In genomic region chr3:161348791-161349400, GRCh38 we compare ENCODE assay signal across 16 cellular contexts. TPM values are rescaled to one million over a fixed set of nuclear protein-coding genes. Genes with fewer than 3 reads are reported as not detected.
DNase-seq lines count a peak whose midpoint lies in the region; ATAC-seq and TF ChIP-seq lines count a peak whose summit lies in the region.
"Had no signal": no experiment of that assay in that cellular context is flagged by ENCODE, and none has a peak within 500 bp of the region (broad histone marks: within the 10 kb centered on the region; RNA-seq: fewer than 3 reads in every experiment).

No MANE protein-coding gene starts in this region.

- H4K5ac ChIP-seq in mesendoderm (ENCODE audit: low read length): no peak overlapping the region

- POLR2A ChIA-PET in activated CD4-positive, alpha-beta T cell treated with anti-CD3 and anti-CD28 coated beads for 36 hours (lab: Charles Lee): no interaction called here

- no peak overlapping the region for H3K27ac Mint-ChIP-seq in activated CD4-positive, alpha-beta T cell treated with anti-CD3 and anti-CD28 coated beads for 36 hours
- H3K27ac Mint-ChIP-seq in activated naive CD8-positive, alpha-beta T cell treated with anti-CD3 and anti-CD28 coated beads, Interleukin-2, amount 50 U/mL, for 24 hours: peak overlapping the region; percentile 59
- H3K27ac Mint-ChIP-seq: endodermal cell had no signal

- H3K36me3 ChIP-seq in osteoblast (ENCODE audit: insufficient read depth, low read length): no peaks in the 10 kb centered on the region
- no peaks in the 10 kb centered on the region for H3K36me3 ChIP-seq in mesendoderm (ENCODE audit: control insufficient read depth, insufficient read depth, low read length)
- no peaks in the 10 kb centered on the region for H3K36me3 ChIP-seq in mucosa of descending colon (ENCODE audit: low read depth)
- H3K36me3 ChIP-seq: heart right ventricle, tibial artery had no signal

- TF ChIP-seq CTCF in osteoblast (IDR thresholded peaks at IDR 0.05; ENCODE audit: extremely low read depth, low read depth, low read length) (no peak), mucosa of descending colon (IDR thresholded peaks at IDR 0.05) (no peak)

- H3K56ac ChIP-seq in mesendoderm (ENCODE audit: low read length): no peak overlapping the region

- no peak overlapping the region for H2BK120ac ChIP-seq in mesendoderm (ENCODE audit: low read depth, low read length)

- no peak overlapping the region for H2AFZ ChIP-seq in osteoblast (ENCODE audit: low read length)

- no peaks in the 10 kb centered on the region for H3K36me3 Mint-ChIP-seq in activated CD4-positive, alpha-beta T cell treated with anti-CD3 and anti-CD28 coated beads for 36 hours (ENCODE audit: low read depth)
- H3K36me3 Mint-ChIP-seq in activated naive CD8-positive, alpha-beta T cell treated with anti-CD3 and anti-CD28 coated beads, Interleukin-2, amount 50 U/mL, for 24 hours (ENCODE audit: low read depth): no peaks in the 10 kb centered on the region
- H3K36me3 Mint-ChIP-seq: brain had no signal

- ATAC-seq in activated CD4-positive, alpha-beta T cell treated with anti-CD3 and anti-CD28 coated beads for 36 hours: peak; percentile 25
- peak; percentile 53 for ATAC-seq in HG02759 (IDR thresholded peaks at IDR 0.05; ENCODE audit: unreplicated experiment)
- peak; percentile 29 for ATAC-seq in activated naive CD8-positive, alpha-beta T cell treated with anti-CD3 and anti-CD28 coated beads, Interleukin-2, amount 50 U/mL, for 24 hours
- no peak for ATAC-seq in mucosa of descending colon

- H3K27ac ChIP-seq in osteoblast (ENCODE audit: low read depth, low read length): no peak overlapping the region
- no peak overlapping the region for H3K27ac ChIP-seq in mesendoderm (ENCODE audit: low read depth, low read length)
- H3K27ac ChIP-seq: heart right ventricle, tibial artery had no signal

- peaks cover 17% of the 10 kb centered on the region for H3K4me1 ChIP-seq in osteoblast (ENCODE audit: insufficient read depth, low read length)
- H3K4me1 ChIP-seq in mesendoderm (ENCODE audit: control insufficient read depth, low read depth, low read length): no peaks in the 10 kb centered on the region
- H3K4me1 ChIP-seq in mucosa of descending colon (ENCODE audit: low read depth): no peaks in the 10 kb centered on the region
- H3K4me1 ChIP-seq: tibial artery had no signal

- no peak overlapping the region for H4K8ac ChIP-seq in mesendoderm (ENCODE audit: low read depth, low read length)

- H3K9me3 Mint-ChIP-seq in activated CD4-positive, alpha-beta T cell treated with anti-CD3 and anti-CD28 coated beads for 36 hours (ENCODE audit: low read depth): no peaks in the 10 kb centered on the region
- H3K9me3 Mint-ChIP-seq in activated naive CD8-positive, alpha-beta T cell treated with anti-CD3 and anti-CD28 coated beads, Interleukin-2, amount 50 U/mL, for 24 hours: no peaks in the 10 kb centered on the region
- H3K9me3 Mint-ChIP-seq: brain, endodermal cell had no signal

- DNase-seq in activated CD4-positive, alpha-beta T cell treated with anti-CD3 and anti-CD28 coated beads for 36 hours: no peak
- DNase-seq in activated CD4-positive, alpha-beta T cell treated with anti-CD3 and anti-CD28 coated beads, Interleukin-2, amount 50 U/mL, for 1 hour: no peak
- DNase-seq in activated naive CD8-positive, alpha-beta T cell treated with anti-CD3 and anti-CD28 coated beads, Interleukin-2, amount 50 U/mL, for 24 hours: no peak
- DNase-seq in osteoblast (ENCODE audit: insufficient read length, low spot score, missing footprints): no peak
- DNase-seq in NCI-H2107 (lab: John Stamatoyannopoulos, UW): no peak
- no peak for DNase-seq in mesendoderm
- DNase-seq in mucosa of descending colon: no peak
- DNase-seq: activated CD8-positive, alpha-beta memory T cell treated with anti-CD3 and anti-CD28 coated beads, Interleukin-2, amount 50 U/mL, for 4 hours; endodermal cell; H7; heart right ventricle; NCI-H510A treated with DMSO at 0.1 percent for 48 hours; small intestine; tibial artery had no signal

- no peaks in the 10 kb centered on the region for H3K79me1 ChIP-seq in mesendoderm (ENCODE audit: low read length)

- H3K23ac ChIP-seq in mesendoderm (ENCODE audit: low read length): no peak overlapping the region

- H3K79me2 ChIP-seq in osteoblast (ENCODE audit: insufficient read depth, low read length) (no peaks in the 10 kb centered on the region), mesendoderm (ENCODE audit: control insufficient read depth, insufficient read depth, low read length) (no peaks in the 10 kb centered on the region)

- H3K27me3 ChIP-seq in osteoblast (ENCODE audit: insufficient read depth, low read length) (peaks cover 7% of the 10 kb centered on the region), mesendoderm (ENCODE audit: insufficient read depth, low read length, poor library complexity) (no peaks in the 10 kb centered on the region)
- H3K27me3 ChIP-seq: heart right ventricle, tibial artery had no signal

- H2BK15ac ChIP-seq in mesendoderm (replicated peaks; ENCODE audit: low read depth): no peak overlapping the region

- no peak overlapping the region for H3K9ac ChIP-seq in mesendoderm (ENCODE audit: low read length)

- intact Hi-C loops in activated CD4-positive, alpha-beta T cell treated with anti-CD3 and anti-CD28 coated beads for 36 hours (cut with DNase I, micrococcal nuclease): loop anchor here in 1 of 2 experiments (1.0 to 5.0 kb wide), 2 partner anchors 38 to 127 kb away; partner anchors contain the start of gene NMD3
- intact Hi-C loops in mucosa of descending colon (cut with DNase I, micrococcal nuclease): no loop called here

- no peak overlapping the region for H3K18ac ChIP-seq in mesendoderm (ENCODE audit: low read length)

- no CpG with 5 or more reads among the region's 2 CpGs for WGBS in mesendoderm (ENCODE audit: extremely low coverage, insufficient coverage, low lambda C conversion rate)

- H3K9me3 ChIP-seq in osteoblast (ENCODE audit: low read depth, low read length) (no peaks in the 10 kb centered on the region), mucosa of descending colon (no peaks in the 10 kb centered on the region)
- H3K9me3 ChIP-seq: heart right ventricle, tibial artery had no signal

- H3K4me3 ChIP-seq in osteoblast (ENCODE audit: insufficient read depth, low read length) (no peak overlapping the region), mesendoderm (ENCODE audit: low read length) (no peak overlapping the region), mucosa of descending colon (no peak overlapping the region)
- H3K4me3 ChIP-seq: heart right ventricle, tibial artery had no signal

- H3K4me3 Mint-ChIP-seq in activated CD4-positive, alpha-beta T cell treated with anti-CD3 and anti-CD28 coated beads for 36 hours: no peak overlapping the region
- no peak overlapping the region for H3K4me3 Mint-ChIP-seq in activated naive CD8-positive, alpha-beta T cell treated with anti-CD3 and anti-CD28 coated beads, Interleukin-2, amount 50 U/mL, for 24 hours
- H3K4me3 Mint-ChIP-seq: brain, endodermal cell had no signal

- H3K4ac ChIP-seq in mesendoderm (ENCODE audit: low read depth, low read length): no peak overlapping the region

- peaks cover 28% of the 10 kb centered on the region for H3K4me1 Mint-ChIP-seq in activated CD4-positive, alpha-beta T cell treated with anti-CD3 and anti-CD28 coated beads for 36 hours
- H3K4me1 Mint-ChIP-seq in activated naive CD8-positive, alpha-beta T cell treated with anti-CD3 and anti-CD28 coated beads, Interleukin-2, amount 50 U/mL, for 24 hours: peaks cover 32% of the 10 kb centered on the region
- H3K4me1 Mint-ChIP-seq: endodermal cell had no signal

- peak overlapping the region; percentile 10 for H3K4me2 ChIP-seq in osteoblast (ENCODE audit: insufficient read depth, low read length)
- no peak overlapping the region for H3K4me2 ChIP-seq in mesendoderm (ENCODE audit: low read length)

- no peaks in the 10 kb centered on the region for H4K20me1 ChIP-seq in osteoblast (ENCODE audit: insufficient read depth, low read length)

- CTCF ChIA-PET in activated CD4-positive, alpha-beta T cell treated with anti-CD3 and anti-CD28 coated beads for 36 hours (lab: Charles Lee): interaction anchor here (1.6 kb wide), 1 partner anchor 22 kb away, joined by 5 read pairs; the partner anchor contains the start of gene SPTSSB

- H3K27me3 Mint-ChIP-seq in activated CD4-positive, alpha-beta T cell treated with anti-CD3 and anti-CD28 coated beads for 36 hours: peaks cover 8% of the 10 kb centered on the region
- H3K27me3 Mint-ChIP-seq in activated naive CD8-positive, alpha-beta T cell treated with anti-CD3 and anti-CD28 coated beads, Interleukin-2, amount 50 U/mL, for 24 hours: peaks cover 26% of the 10 kb centered on the region

- no peak overlapping the region for H2AK5ac ChIP-seq in mesendoderm (ENCODE audit: low read length)

- no peak overlapping the region for H2BK5ac ChIP-seq in mesendoderm (ENCODE audit: low read length)

RNA-seq across cellular contexts. Expression of gene SPTSSB, which starts 22.4 kb away (rescaled TPM):
- total RNA-seq in activated CD4-positive, alpha-beta T cell treated with anti-CD3 and anti-CD28 coated beads for 36 hours: not detected
- total RNA-seq in osteoblast (not detected in 2 replicates), mucosa of descending colon (1 to 10 TPM in 1 of 3 donors, under 1 TPM in 2; 0.65 to 1.9 (median 0.66) TPM)
- 3.2 TPM for polyA plus RNA-seq in mesendoderm (2013, experiment 1 of 2)
- polyA plus RNA-seq in mesendoderm (2013, experiment 2 of 2): 2.3 TPM
